Comparison of ENCODE assay signal across 26 cellular contexts in genomic region chr3:183966361-183966791, GRCh38. TPM values are rescaled to one million over a fixed set of nuclear protein-coding genes. Genes with fewer than 3 reads are reported as not detected.
DNase-seq lines count a peak whose midpoint lies in the region; ATAC-seq, FAIRE-seq and TF ChIP-seq lines count a peak whose summit lies in the region.
"Had no signal": no experiment of that assay in that cellular context is flagged by ENCODE, and none has a peak within 500 bp of the region (broad histone marks: within the 10 kb centered on the region; RNA-seq: fewer than 3 reads in every experiment).

No MANE protein-coding gene starts in this region.

- no peak for TF ChIP-seq CTCF in RWPE2 (IDR thresholded peaks at IDR 0.05; ENCODE audit: poor library complexity, severe bottlenecking)
- TF ChIP-seq CTCF in esophagus squamous epithelium (IDR thresholded peaks at IDR 0.05), result no peak
- no peak for TF ChIP-seq CTCF in progenitor cell of endocrine pancreas (IDR thresholded peaks at IDR 0.05; ENCODE audit: unreplicated experiment)
- TF ChIP-seq CTCF in coronary artery (IDR thresholded peaks at IDR 0.05), result no peak

- no peak for TF ChIP-seq POLR2A in esophagus squamous epithelium (IDR thresholded peaks at IDR 0.05)

- WGBS in esophagus squamous epithelium, 2 donors, result 58 to 73% methylated on average over 4 of the region's 4 CpGs

- H3K27ac ChIP-seq in RWPE2 (ENCODE audit: poor library complexity, severe bottlenecking) (no peak overlapping the region), esophagus squamous epithelium (peak overlapping the region; percentile 14 to 71 (median 66)), coronary artery (no peak overlapping the region)
- H3K27ac ChIP-seq: brain microvascular endothelial cell, neutrophil, thoracic aorta had no signal

- DNase-seq in ELF-1 (ENCODE audit: low read depth, low spot score), result peak; percentile 74
- no peak for DNase-seq in RWPE2 (ENCODE audit: low spot score)
- no peak for DNase-seq in esophagus squamous epithelium (lab: John Stamatoyannopoulos, UW)
- DNase-seq in progenitor cell of endocrine pancreas (ENCODE audit: low spot score, unreplicated experiment), result no peak
- no peak for DNase-seq in coronary artery (ENCODE audit: low spot score)
- no peak for DNase-seq in SW 1271 (lab: John Stamatoyannopoulos, UW)
- DNase-seq in HTR-8/SVneo (ENCODE audit: insufficient read length, low spot score), result no peak
- DNase-seq: activated CD4-positive, alpha-beta T cell treated with anti-CD3 and anti-CD28 coated beads, Interleukin-2, amount 10 ng/mL, durations not matched to agents 24 days and 14 days; AML-193; amygdala; brain microvascular endothelial cell; CD8-positive, alpha-beta T cell; HFFc6; left ventricle myocardium superior; NCI-H1092 treated with DMSO at 0.1 percent for 48 hours; NCI-H1930; NCI-H2171 treated with DMSO at 0.1 percent for 48 hours; NCI-H524 treated with DMSO at 0.1 percent for 48 hours; NK-92 treated with Interleukin-12 subunit alpha and Interleukin-12 subunit beta, amount 100 ng/mL, for 24 hours; SHP77; stimulated activated naive CD4-positive, alpha-beta T cell had no signal

- no peaks in the 10 kb centered on the region for H3K9me3 Mint-ChIP-seq in progenitor cell of endocrine pancreas (ENCODE audit: low read depth)
- H3K9me3 Mint-ChIP-seq: activated CD4-positive, alpha-beta T cell treated with anti-CD3 and anti-CD28 coated beads, Interleukin-2, amount 10 ng/mL, durations not matched to agents 24 days and 14 days; activated naive CD4-positive, alpha-beta T cell treated with anti-CD3 and anti-CD28 coated beads, Interleukin-2, amount 50 U/mL, for 24 hours; CD8-positive, alpha-beta T cell; HFFc6 had no signal

- no peaks in the 10 kb centered on the region for H3K27me3 ChIP-seq in RWPE2 (ENCODE audit: insufficient read depth, poor library complexity, severe bottlenecking)
- H3K27me3 ChIP-seq in esophagus squamous epithelium, result no peaks in the 10 kb centered on the region
- H3K27me3 ChIP-seq: brain microvascular endothelial cell, neutrophil had no signal

- peaks cover 35% of the 10 kb centered on the region for H3K36me3 Mint-ChIP-seq in progenitor cell of endocrine pancreas (ENCODE audit: insufficient read depth)

- peaks cover 13% of the 10 kb centered on the region for H3K36me3 ChIP-seq in RWPE2 (ENCODE audit: low read depth)
- peaks cover 12 to 99% (median 27%) of the 10 kb centered on the region in 3 donors for H3K36me3 ChIP-seq in esophagus squamous epithelium

- H3K4me3 Mint-ChIP-seq in progenitor cell of endocrine pancreas (ENCODE audit: low read depth), result peak overlapping the region; percentile 30
- H3K4me3 Mint-ChIP-seq: activated CD4-positive, alpha-beta T cell treated with anti-CD3 and anti-CD28 coated beads, Interleukin-2, amount 10 ng/mL, durations not matched to agents 24 days and 14 days; activated naive CD4-positive, alpha-beta T cell treated with anti-CD3 and anti-CD28 coated beads, Interleukin-2, amount 50 U/mL, for 24 hours; CD8-positive, alpha-beta T cell; HFFc6 had no signal

- intact Hi-C loops in esophagus squamous epithelium (cut with DNase I), result no loop called here

- H3K4me1 ChIP-seq in RWPE2 (ENCODE audit: insufficient read depth, poor library complexity, severe bottlenecking), result no peaks in the 10 kb centered on the region
- peaks cover 8 to 76% (median 10%) of the 10 kb centered on the region in 3 donors for H3K4me1 ChIP-seq in esophagus squamous epithelium

- peaks cover 41% of the 10 kb centered on the region for H3K4me1 Mint-ChIP-seq in progenitor cell of endocrine pancreas (ENCODE audit: low read depth)
- H3K4me1 Mint-ChIP-seq: activated CD4-positive, alpha-beta T cell treated with anti-CD3 and anti-CD28 coated beads, Interleukin-2, amount 10 ng/mL, durations not matched to agents 24 days and 14 days; activated naive CD4-positive, alpha-beta T cell treated with anti-CD3 and anti-CD28 coated beads, Interleukin-2, amount 50 U/mL, for 24 hours had no signal

- H3K27ac Mint-ChIP-seq in progenitor cell of endocrine pancreas, result peak overlapping the region; percentile 98
- H3K27ac Mint-ChIP-seq: activated CD4-positive, alpha-beta T cell treated with anti-CD3 and anti-CD28 coated beads, Interleukin-2, amount 10 ng/mL, durations not matched to agents 24 days and 14 days; activated naive CD4-positive, alpha-beta T cell treated with anti-CD3 and anti-CD28 coated beads, Interleukin-2, amount 50 U/mL, for 24 hours; CD8-positive, alpha-beta T cell had no signal

- H3K27me3 Mint-ChIP-seq in progenitor cell of endocrine pancreas, result no peaks in the 10 kb centered on the region
- H3K27me3 Mint-ChIP-seq: activated CD4-positive, alpha-beta T cell treated with anti-CD3 and anti-CD28 coated beads, Interleukin-2, amount 10 ng/mL, durations not matched to agents 24 days and 14 days; activated naive CD4-positive, alpha-beta T cell treated with anti-CD3 and anti-CD28 coated beads, Interleukin-2, amount 50 U/mL, for 24 hours had no signal

- H3K4me3 ChIP-seq in RWPE2 (ENCODE audit: severe bottlenecking) (no peak overlapping the region), esophagus squamous epithelium (no peak overlapping the region), coronary artery (no peak overlapping the region)
- H3K4me3 ChIP-seq: thoracic aorta had no signal

- H3K9me3 ChIP-seq in RWPE2 (ENCODE audit: severe bottlenecking) (no peaks in the 10 kb centered on the region), esophagus squamous epithelium (no peaks in the 10 kb centered on the region)
- H3K9me3 ChIP-seq: neutrophil, thoracic aorta had no signal

- ATAC-seq in RWPE2 (ENCODE audit: low read depth), result 0 out of 3 replicates have a peak, but pooled peaks have one; percentile 23
- ATAC-seq in HG02623 (IDR thresholded peaks at IDR 0.05; ENCODE audit: unreplicated experiment), result no peak
- ATAC-seq: CD8-positive, alpha-beta T cell; left ventricle myocardium superior had no signal

- no peak for FAIRE-seq in HTR-8/SVneo (lab: Jason Lieb, UNC)
- FAIRE-seq: islet of Langerhans had no signal

RNA-seq across cellular contexts. Expression of gene ABCC5, which starts 51.3 kb away (rescaled TPM):
- 10 to 100 TPM; 34.3 to 50.2 (median 40.4) TPM for total RNA-seq in esophagus squamous epithelium
- total RNA-seq in progenitor cell of endocrine pancreas, result 109 and 111 TPM in 2 replicates

Comparison
In these comparisons a context has a peak if more than half of its experiments do, and no peak if none do; other contexts are left out.
1. H3K27ac ChIP-seq: peak in esophagus squamous epithelium (4 of 4); none in RWPE2 (single experiment) and coronary artery (0 of 2).